1 cellular context compared by ENCODE assay signal in the genomic region with DNA sequence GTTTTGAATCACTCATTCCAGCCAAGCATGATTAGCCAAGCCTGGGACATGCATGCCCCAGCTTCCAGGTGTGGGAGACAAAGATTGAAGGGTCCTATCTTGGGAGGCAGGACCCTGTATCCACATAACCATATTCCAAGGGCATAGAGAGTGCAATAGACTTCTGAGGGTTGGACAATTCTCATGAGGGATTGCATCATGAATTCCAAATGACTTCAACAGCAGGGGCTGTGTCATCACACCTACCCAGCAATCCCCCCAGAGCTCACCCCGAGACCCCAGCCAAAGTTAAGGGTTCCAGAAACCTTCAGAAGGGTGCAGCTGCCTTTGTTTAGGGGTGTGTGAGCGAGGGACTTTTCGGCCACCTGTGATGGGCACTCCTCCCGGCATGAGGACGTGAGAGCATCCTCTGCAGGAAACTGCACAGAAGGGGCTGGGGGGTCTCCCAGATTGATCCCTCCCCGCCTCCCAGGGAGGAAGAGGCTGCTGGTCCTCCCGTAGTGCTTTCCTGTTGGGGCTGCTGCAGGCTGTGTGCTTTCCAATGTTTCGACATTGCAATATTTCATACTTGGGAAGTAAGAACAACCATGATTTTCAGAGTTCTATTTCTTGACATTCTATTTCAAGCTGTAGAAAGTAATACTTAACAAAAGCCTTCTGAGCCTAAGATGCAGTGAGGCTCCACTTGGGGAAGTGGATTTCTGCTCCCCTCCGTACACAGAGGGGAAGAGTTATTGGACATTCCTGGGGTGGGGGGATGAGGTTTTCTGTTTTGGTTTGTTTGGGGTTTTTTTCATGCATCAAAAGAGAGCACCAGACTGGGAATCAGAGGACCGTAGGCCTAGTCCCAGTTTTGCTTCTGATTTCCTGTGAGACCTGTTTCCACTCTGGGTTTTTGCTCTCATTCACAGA.
TF ChIP-seq lines count a peak whose summit lies in the region.

No MANE protein-coding gene starts in this region.

TF ChIP-seq in H1, 55 proteins besides CTCF, POLR2A, EP300 and RAD21:
- no peak for TF ChIP-seq YY1 (IDR thresholded peaks at IDR 0.05; ENCODE audit: low read depth, low read length)
- TF ChIP-seq TEAD4 (IDR thresholded peaks at IDR 0.05; ENCODE audit: low read depth, low read length) = 0 out of 2 replicates have a peak, but pooled peaks have one; percentile 7
- no peak for TF ChIP-seq SAP30 (IDR thresholded peaks at IDR 0.05; ENCODE audit: insufficient read depth, insufficient replicate concordance, low read length)
- TF ChIP-seq PHF8 (conservative IDR thresholded peaks at IDR 0.05; ENCODE audit: low read depth, low read length) = no peak
TF ChIP-seq in H1: peak in this region for 1.
